ENCODE assay signal across 8 cellular contexts in the genomic region with DNA sequence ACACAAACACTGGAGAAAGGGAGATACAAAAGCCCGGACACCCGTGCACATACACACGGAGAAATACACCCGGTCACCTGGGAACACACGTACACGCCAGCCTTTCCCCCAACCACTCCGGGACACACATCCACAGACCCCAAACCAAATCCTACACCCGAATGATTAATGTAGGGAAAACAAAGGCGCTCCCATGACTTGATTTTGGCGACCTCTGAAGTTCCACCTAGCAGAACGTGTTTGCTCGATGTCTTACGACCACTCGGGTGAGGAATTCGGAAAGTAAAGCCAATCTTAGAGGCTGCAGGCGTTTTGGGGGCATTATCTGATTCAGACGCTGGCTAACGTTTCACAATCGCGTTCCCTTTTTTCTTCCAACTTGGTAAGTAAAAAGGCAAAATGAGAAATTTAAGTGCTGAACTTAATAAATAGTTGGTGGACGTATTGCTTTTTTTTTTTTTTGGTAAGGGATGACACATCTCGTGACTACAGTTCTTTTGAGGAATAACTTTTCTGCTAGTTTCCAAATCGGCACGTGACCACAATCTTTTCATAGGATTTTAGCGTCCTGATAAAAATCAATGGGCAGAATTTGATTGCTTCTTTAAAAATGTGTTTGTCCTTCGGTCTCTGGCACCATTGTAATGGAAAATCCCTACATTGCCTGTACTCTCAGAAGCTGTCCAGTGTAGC. TPM values are rescaled to one million over a fixed set of nuclear protein-coding genes. Genes with fewer than 3 reads are reported as not detected.
DNase-seq lines count a peak whose midpoint lies in the region; ATAC-seq and TF ChIP-seq lines count a peak whose summit lies in the region.

No MANE protein-coding gene starts in this region.

- TF ChIP-seq CTCF in GM12864 (IDR thresholded peaks at IDR 0.05; ENCODE audit: low read depth, low read length, missing control alignments) (no peak), KMS-11 (conservative IDR thresholded peaks at IDR 0.05; ENCODE audit: low read depth, low read length) (no peak), astrocyte of the spinal cord (IDR thresholded peaks at IDR 0.05; ENCODE audit: low read depth, low read length) (no peak), kidney epithelial cell (IDR thresholded peaks at IDR 0.05; ENCODE audit: insufficient read depth, low read length, poor library complexity, severe bottlenecking) (no peak), testis (IDR thresholded peaks at IDR 0.05) (no peak)

- ATAC-seq in GM21367 (IDR thresholded peaks at IDR 0.05; ENCODE audit: unreplicated experiment), result no peak

- intact Hi-C loops in testis (cut with DNase I; ENCODE audit: low total_unique reads), result no loop called here

- in situ Hi-C loops in astrocyte of the spinal cord (cut with HindIII; ENCODE audit: low sequenced_read_pairs), result no loop called here

- 0% methylated on average over 19 to 24 of the region's 26 CpGs for WGBS in testis, 2 donors

- H3K4me3 ChIP-seq in GM12864 (ENCODE audit: low read depth, low read length), result peak overlapping the region; percentile 77
- H3K4me3 ChIP-seq in KMS-11 (IDR thresholded peaks at IDR 0.05; ENCODE audit: insufficient read depth, low read depth, low read length), result peak overlapping the region; percentile 27
- peak overlapping the region; percentile 77 for H3K4me3 ChIP-seq in astrocyte of the spinal cord (ENCODE audit: low read depth, low read length)
- H3K4me3 ChIP-seq in kidney epithelial cell (ENCODE audit: low read depth, low read length), result peak overlapping the region; percentile 75
- peak overlapping the region; percentile 63 to 79 for H3K4me3 ChIP-seq in testis

- H2AFZ ChIP-seq in KMS-11 (ENCODE audit: low read depth), result peak overlapping the region; percentile 57

- peaks cover 55% of the 10 kb centered on the region for H3K4me1 ChIP-seq in KMS-11 (ENCODE audit: low read depth, poor library complexity, severe bottlenecking)
- H3K4me1 ChIP-seq in testis, result peaks cover 3% of the 10 kb centered on the region

- no peak for DNase-seq in GM12864 (ENCODE audit: low read depth)
- peak; percentile 36 for DNase-seq in astrocyte of the spinal cord (ENCODE audit: low read depth, low spot score)
- DNase-seq in kidney epithelial cell (ENCODE audit: low read depth), result no peak
- no peak for DNase-seq in testis
- no peak for DNase-seq in kidney glomerular epithelial cell (lab: John Stamatoyannopoulos, UW)
- no peak for DNase-seq in stimulated activated CD4-positive, alpha-beta T cell treated with anti-CD3 and anti-CD28 coated beads, Interleukin-2, amount 100 ng/mL, for 48 hours

- H3K27me3 ChIP-seq in KMS-11 (ENCODE audit: insufficient read depth, low read depth) (no peaks in the 10 kb centered on the region), kidney epithelial cell (ENCODE audit: control insufficient read depth, insufficient read depth, low read length) (peaks cover 2% of the 10 kb centered on the region), testis (no peaks in the 10 kb centered on the region)

- H4K20me1 ChIP-seq in KMS-11 (ENCODE audit: insufficient read depth), result no peaks in the 10 kb centered on the region

- H3K4me2 ChIP-seq in KMS-11, result peak overlapping the region; percentile 39

- H3K27ac ChIP-seq in KMS-11 (peak overlapping the region; percentile 58), testis (peak overlapping the region; percentile 92 to 93)

- no peak for TF ChIP-seq POLR2A in testis (IDR thresholded peaks at IDR 0.05)

- H3K36me3 ChIP-seq in KMS-11 (ENCODE audit: insufficient read depth), result no peaks in the 10 kb centered on the region
- H3K36me3 ChIP-seq in kidney epithelial cell (ENCODE audit: control insufficient read depth, insufficient read depth, low read length), result no peaks in the 10 kb centered on the region
- H3K36me3 ChIP-seq in testis (ENCODE audit: low read depth, missing control alignments), result no peaks in the 10 kb centered on the region

- H3K9ac ChIP-seq in KMS-11, result peak overlapping the region; percentile 80

- no peaks in the 10 kb centered on the region for H3K9me3 ChIP-seq in testis

- peaks cover 54% of the 10 kb centered on the region for H3K79me2 ChIP-seq in KMS-11 (ENCODE audit: insufficient read depth, low read depth)

RNA-seq across cellular contexts. Expression of gene RAB9A, which starts 0.7 kb away (rescaled TPM):
- total RNA-seq in kidney epithelial cell (30.5 and 39.0 TPM in 2 replicates), testis (10 to 100 TPM; 12.9 to 13.1 TPM)
- 13.2 TPM for polyA plus RNA-seq in testis (ENCODE audit: insufficient read depth, low read depth, low replicate concordance)

RNA-seq across cellular contexts. Expression of gene TCEANC, which starts 36.7 kb away (rescaled TPM):
- total RNA-seq in kidney epithelial cell (3.3 and 4.1 TPM in 2 replicates), testis (1 to 10 TPM; 4.8 to 5.6 TPM)
- polyA plus RNA-seq in testis (ENCODE audit: insufficient read depth, low read depth, low replicate concordance), result 2.1 TPM

RNA-seq across cellular contexts. Expression of gene TRAPPC2, which starts 44.8 kb away (rescaled TPM):
- total RNA-seq in kidney epithelial cell, result 19.7 and 20.1 TPM in 2 replicates
- 1 to 10 TPM; 8.7 to 9.7 TPM for total RNA-seq in testis
- polyA plus RNA-seq in testis (ENCODE audit: insufficient read depth, low read depth, low replicate concordance), result 7.1 TPM

RNA-seq across cellular contexts. Expression of gene OFD1, which starts 44.9 kb away (rescaled TPM):
- 15.7 and 16.1 TPM in 2 replicates for total RNA-seq in kidney epithelial cell
- total RNA-seq in testis, result 10 to 100 TPM; 36.3 to 39.7 TPM
- polyA plus RNA-seq in testis (ENCODE audit: insufficient read depth, low read depth, low replicate concordance), result 11.5 TPM

Comparison
In these comparisons a context has a peak if more than half of its experiments do, and no peak if none do; other contexts are left out.
1. H3K4me3 ChIP-seq: peak in every context shown above with its lines; median percentile 77 in GM12864; 77 in astrocyte of the spinal cord; 75 in kidney epithelial cell; 71 in testis; 27 in KMS-11.